In genomic region chr5:53095931-53096525, GRCh38 we compare ENCODE assay signal across 9 cellular contexts. TPM values are rescaled to one million over a fixed set of nuclear protein-coding genes. Genes with fewer than 3 reads are reported as not detected.
A peak's percentile ranks its signal among the peaks of the same experiment; 100 is the strongest.
DNase-seq lines count a peak whose midpoint lies in the region; ATAC-seq, FAIRE-seq and TF ChIP-seq lines count a peak whose summit lies in the region.
"Had no signal": no experiment of that assay in that cellular context is flagged by ENCODE, and none has a peak within 500 bp of the region (broad histone marks: within the 10 kb centered on the region; RNA-seq: fewer than 3 reads in every experiment).

No MANE protein-coding gene starts in this region.

- TF ChIP-seq CTCF in foreskin fibroblast (IDR thresholded peaks at IDR 0.05; ENCODE audit: low read depth, low read length) (peak; percentile 70), pancreas (IDR thresholded peaks at IDR 0.05) (peak; percentile 76 to 84 (median 82))

- peak; percentile 87 for ATAC-seq in GM19351 (IDR thresholded peaks at IDR 0.05; ENCODE audit: unreplicated experiment)
- peak; percentile 89 for ATAC-seq in HG03571 (IDR thresholded peaks at IDR 0.05; ENCODE audit: unreplicated experiment)
- peak; percentile 56 to 96 (median 89) for ATAC-seq in pancreas

- no peaks in the 10 kb centered on the region for H3K27me3 ChIP-seq in CD4-positive, alpha-beta memory T cell (ENCODE audit: insufficient read depth, low read length)
- H3K27me3 ChIP-seq in pancreas = no peaks in the 10 kb centered on the region

- POLR2A ChIA-PET in CD4-positive, alpha-beta memory T cell (lab: Charles Lee; ENCODE audit: partially characterized antibody) = no interaction called here

- DNase-seq in CD4-positive, alpha-beta memory T cell = peak; percentile 58 to 67 (median 59)
- DNase-seq in RPMI7951 (ENCODE audit: low read depth) (peak; percentile 48), foreskin fibroblast (peak; percentile 38 to 80), pancreas (peak in 3 of 6 donors; percentile 18 to 68 (median 38)), urothelium cell line (ENCODE audit: low spot score) (peak; percentile 34)
- DNase-seq in activated T-helper 2 cell treated with anti-CD3 and anti-CD28 coated beads, Interferon-gamma antibody, Interleukin-2, Interleukin-4, amounts not matched to agents 10 μg/mL and 5 μg/mL and 100 μg/mL, durations not matched to agents 14 hours and 24 hours and 36 hours (ENCODE audit: low spot score) = peak; percentile 62

- FAIRE-seq in pancreas (lab: Jason Lieb, UNC) (peak; percentile 88), urothelium cell line (lab: Jason Lieb, UNC) (peak; percentile 72)

- H3K4me1 ChIP-seq in CD4-positive, alpha-beta memory T cell (ENCODE audit: insufficient read depth, low read length) = no peaks in the 10 kb centered on the region
- no peaks in the 10 kb centered on the region for H3K4me1 ChIP-seq in pancreas

- H3K4me1 Mint-ChIP-seq in CD4-positive, alpha-beta memory T cell = no peaks in the 10 kb centered on the region
- H3K4me1 Mint-ChIP-seq in activated T-helper 2 cell treated with anti-CD3 and anti-CD28 coated beads, Interferon-gamma antibody, Interleukin-2, Interleukin-4, amounts not matched to agents 10 μg/mL and 5 μg/mL and 100 μg/mL, durations not matched to agents 14 hours and 24 hours and 36 hours (ENCODE audit: low read depth) = peaks cover 19% of the 10 kb centered on the region

- no peak overlapping the region for H3K27ac Mint-ChIP-seq in CD4-positive, alpha-beta memory T cell
- no peak overlapping the region for H3K27ac Mint-ChIP-seq in activated T-helper 2 cell treated with anti-CD3 and anti-CD28 coated beads, Interferon-gamma antibody, Interleukin-2, Interleukin-4, amounts not matched to agents 10 μg/mL and 5 μg/mL and 100 μg/mL, durations not matched to agents 14 hours and 24 hours and 36 hours

- no peak overlapping the region for H3K27ac ChIP-seq in CD4-positive, alpha-beta memory T cell (ENCODE audit: low read depth, low read length)
- no peak overlapping the region for H3K27ac ChIP-seq in pancreas
- H3K27ac ChIP-seq: SK-N-MC had no signal

- H3K27me3 Mint-ChIP-seq in CD4-positive, alpha-beta memory T cell = no peaks in the 10 kb centered on the region
- peaks cover 2% of the 10 kb centered on the region for H3K27me3 Mint-ChIP-seq in activated T-helper 2 cell treated with anti-CD3 and anti-CD28 coated beads, Interferon-gamma antibody, Interleukin-2, Interleukin-4, amounts not matched to agents 10 μg/mL and 5 μg/mL and 100 μg/mL, durations not matched to agents 14 hours and 24 hours and 36 hours (ENCODE audit: low read depth)

- no peaks in the 10 kb centered on the region for H3K9me3 Mint-ChIP-seq in CD4-positive, alpha-beta memory T cell
- H3K9me3 Mint-ChIP-seq in activated T-helper 2 cell treated with anti-CD3 and anti-CD28 coated beads, Interferon-gamma antibody, Interleukin-2, Interleukin-4, amounts not matched to agents 10 μg/mL and 5 μg/mL and 100 μg/mL, durations not matched to agents 14 hours and 24 hours and 36 hours = no peaks in the 10 kb centered on the region

- no peak overlapping the region for H3K4me3 ChIP-seq in CD4-positive, alpha-beta memory T cell (ENCODE audit: low read length in 2 of 2)
- H3K4me3 ChIP-seq in foreskin fibroblast (ENCODE audit: low read depth in 1 of 2, low read length in 2 of 2) (no peak overlapping the region), pancreas (no peak overlapping the region)
- H3K4me3 ChIP-seq: SK-N-MC had no signal

- intact Hi-C loops in CD4-positive, alpha-beta memory T cell (cut with micrococcal nuclease) = loop anchor here (1.0 kb wide), 2 partner anchors 148 to 309 kb away; partner anchors contain the start of genes ITGA1 and PELO
- intact Hi-C loops in activated T-helper 2 cell treated with anti-CD3 and anti-CD28 coated beads, Interferon-gamma antibody, Interleukin-2, Interleukin-4, amounts not matched to agents 10 μg/mL and 5 μg/mL and 100 μg/mL, durations not matched to agents 14 hours and 24 hours and 36 hours (cut with micrococcal nuclease) = loop anchor here (1.0 kb wide), 1 partner anchor 148 kb away; no protein-coding TSS in a partner anchor
- intact Hi-C loops in pancreas (cut with DNase I) = loop anchor here in 1 of 3 donors (5.0 kb wide), 1 partner anchor 149 kb away; no protein-coding TSS in a partner anchor

- H3K4me3 Mint-ChIP-seq in CD4-positive, alpha-beta memory T cell = no peak overlapping the region
- no peak overlapping the region for H3K4me3 Mint-ChIP-seq in activated T-helper 2 cell treated with anti-CD3 and anti-CD28 coated beads, Interferon-gamma antibody, Interleukin-2, Interleukin-4, amounts not matched to agents 10 μg/mL and 5 μg/mL and 100 μg/mL, durations not matched to agents 14 hours and 24 hours and 36 hours (ENCODE audit: low read depth)

- WGBS in pancreas, 2 donors = 5 to 11% methylated on average over 3 of the region's 3 CpGs

- CTCF ChIA-PET in CD4-positive, alpha-beta memory T cell (lab: Charles Lee; ENCODE audit: partially characterized antibody) = interaction anchor here (0.7 to 7.3 kb wide), 8 partner anchors 8 to 156 kb away, joined by 3 to 120 read pairs (median 4); partner anchors contain the start of gene MOCS2

- no peaks in the 10 kb centered on the region for H3K9me3 ChIP-seq in CD4-positive, alpha-beta memory T cell (ENCODE audit: control insufficient read depth in 1 of 2, low read length in 2 of 2)
- no peaks in the 10 kb centered on the region for H3K9me3 ChIP-seq in pancreas

- H3K36me3 ChIP-seq in CD4-positive, alpha-beta memory T cell (ENCODE audit: insufficient read depth, low read length) = peaks cover 28% of the 10 kb centered on the region
- H3K36me3 ChIP-seq in pancreas = peaks cover 0 to 12% (median 7%) of the 10 kb centered on the region in 3 donors

- peaks cover 16 to 33% of the 10 kb centered on the region in 2 donors for H3K36me3 Mint-ChIP-seq in CD4-positive, alpha-beta memory T cell
- peaks cover 43% of the 10 kb centered on the region for H3K36me3 Mint-ChIP-seq in activated T-helper 2 cell treated with anti-CD3 and anti-CD28 coated beads, Interferon-gamma antibody, Interleukin-2, Interleukin-4, amounts not matched to agents 10 μg/mL and 5 μg/mL and 100 μg/mL, durations not matched to agents 14 hours and 24 hours and 36 hours (ENCODE audit: low read depth)

RNA-seq across cellular contexts. Expression of gene MOCS2, which starts 13.5 kb away (rescaled TPM):
- total RNA-seq in CD4-positive, alpha-beta memory T cell = 10 to 100 TPM; 23.1 to 26.6 TPM
- 10 to 100 TPM; 38.8 to 49.4 TPM for polyA plus RNA-seq in CD4-positive, alpha-beta memory T cell
- 65.7 and 74.0 TPM in 2 replicates for total RNA-seq in RPMI7951 (2014; rRNA removed; shearing (Covaris generic))
- total RNA-seq in activated T-helper 2 cell treated with anti-CD3 and anti-CD28 coated beads, Interferon-gamma antibody, Interleukin-2, Interleukin-4, amounts not matched to agents 10 μg/mL and 5 μg/mL and 100 μg/mL, durations not matched to agents 14 hours and 24 hours and 36 hours = 14.7 and 15.4 TPM in 2 replicates
- total RNA-seq in pancreas = 10 to 100 TPM; 11.4 to 20.5 (median 15.4) TPM
- polyA plus RNA-seq in pancreas = 10 to 100 TPM; 31.2 to 37.6 TPM
